ENCODE assay signal across 14 cellular contexts in the genomic region with DNA sequence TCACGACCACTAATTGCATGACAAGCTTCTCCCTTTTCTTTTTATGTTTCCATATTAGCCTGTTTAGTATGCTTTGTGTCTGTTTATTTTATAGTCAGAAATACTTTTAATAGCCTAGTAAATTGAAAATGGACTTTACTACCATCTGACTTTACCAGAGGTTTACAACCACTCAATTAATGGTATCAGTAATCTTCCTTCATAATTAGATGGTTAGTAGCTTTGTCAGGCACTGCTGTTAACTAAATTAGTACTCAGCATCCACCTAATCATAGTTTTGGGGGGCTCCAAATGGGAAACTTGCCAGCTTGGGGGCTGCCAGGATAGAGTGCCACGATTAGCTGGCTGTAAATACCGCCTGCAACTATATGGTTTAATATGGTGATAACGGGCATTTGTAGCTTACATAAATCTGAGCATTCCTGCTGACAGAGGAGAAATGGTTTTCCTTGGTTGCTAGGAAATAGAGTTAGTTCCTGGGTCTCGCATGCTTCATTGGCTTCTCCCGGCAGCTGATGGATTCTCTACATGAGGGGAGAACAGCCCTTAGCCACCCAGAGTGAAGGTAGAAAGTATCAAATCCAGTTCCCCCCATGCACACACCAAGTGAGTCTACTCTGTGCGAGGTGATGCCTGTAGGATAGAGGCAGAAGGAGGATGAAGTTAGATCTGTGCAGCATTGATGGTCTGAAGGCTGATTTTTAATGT.
DNase-seq lines count a peak whose midpoint lies in the region; ATAC-seq and TF ChIP-seq lines count a peak whose summit lies in the region.
"Had no signal": no experiment of that assay in that cellular context is flagged by ENCODE, and none has a peak within 500 bp of the region (broad histone marks: within the 10 kb centered on the region; RNA-seq: fewer than 3 reads in every experiment).

No MANE protein-coding gene starts in this region.

- H3K79me2 ChIP-seq in neural cell (replicated peaks; ENCODE audit: insufficient read depth, low read length) (no peaks in the 10 kb centered on the region), trophoblast cell (ENCODE audit: control insufficient read depth, insufficient read depth, low read length, poor library complexity) (no peaks in the 10 kb centered on the region)

- H3K9me3 ChIP-seq in endocrine pancreas (ENCODE audit: control insufficient read depth, low read length) (no peaks in the 10 kb centered on the region), neural cell (ENCODE audit: low read length) (no peaks in the 10 kb centered on the region), trophoblast cell (ENCODE audit: insufficient read depth, low read depth, low read length) (peaks cover 2% of the 10 kb centered on the region)
- H3K9me3 ChIP-seq: BLaER1 treated with 17β-estradiol and CSF1 and Interleukin-3, amounts not matched to agents 10 nM and 100 nM; HAP-1 had no signal

- H3K36me3 ChIP-seq in endocrine pancreas (ENCODE audit: control insufficient read depth, insufficient read depth, low read length) (no peaks in the 10 kb centered on the region), neural cell (ENCODE audit: insufficient read depth, low read length) (no peaks in the 10 kb centered on the region), trophoblast cell (ENCODE audit: control insufficient read depth in 1 of 2, insufficient read depth in 2 of 2, low read length in 2 of 2) (no peaks in the 10 kb centered on the region)
- H3K36me3 ChIP-seq: BLaER1 treated with 17β-estradiol and CSF1 and Interleukin-3, amounts not matched to agents 10 nM and 100 nM; HAP-1 had no signal

- H3K4me2 ChIP-seq in neural cell (ENCODE audit: low read length) (no peak overlapping the region), trophoblast cell (ENCODE audit: low read length) (no peak overlapping the region)
- H3K4me2 ChIP-seq: BLaER1 treated with 17β-estradiol and CSF1 and Interleukin-3, amounts not matched to agents 10 nM and 100 nM had no signal

- no peak overlapping the region for H2BK5ac ChIP-seq in trophoblast cell (ENCODE audit: low read depth, low read length, poor library complexity)

- H3F3A ChIP-seq in neural cell (ENCODE audit: insufficient read depth, low read length, poor library complexity, severe bottlenecking): no peaks in the 10 kb centered on the region

- no peak overlapping the region for H2AK5ac ChIP-seq in trophoblast cell (ENCODE audit: low read length)

- no peak overlapping the region for H2AFZ ChIP-seq in neural cell (ENCODE audit: low read depth, low read length)
- no peak overlapping the region for H2AFZ ChIP-seq in trophoblast cell (ENCODE audit: insufficient read depth, low read length, poor library complexity)
- H2AFZ ChIP-seq: GM23248 had no signal

- H3K27ac ChIP-seq in neural cell (ENCODE audit: low read length) (peak overlapping the region; percentile 11), trophoblast cell (ENCODE audit: low read depth, low read length) (no peak overlapping the region)
- H3K27ac ChIP-seq: BLaER1 treated with 17β-estradiol and CSF1 and Interleukin-3, amounts not matched to agents 10 nM and 100 nM; GM23248 had no signal

- H3K4me3 Mint-ChIP-seq in WTC11: no peak overlapping the region
- H3K4me3 Mint-ChIP-seq: B cell; CD8-positive, alpha-beta T cell had no signal

- H3K9ac ChIP-seq in endocrine pancreas (ENCODE audit: control insufficient read depth, insufficient read depth, low read length) (no peak overlapping the region), neural cell (ENCODE audit: low read length) (no peak overlapping the region), trophoblast cell (ENCODE audit: low read length) (no peak overlapping the region)
- H3K9ac ChIP-seq: BLaER1 treated with 17β-estradiol and CSF1 and Interleukin-3, amounts not matched to agents 10 nM and 100 nM; GM23248 had no signal

- H2BK120ac ChIP-seq in trophoblast cell (ENCODE audit: insufficient read depth, low read length, poor library complexity): no peak overlapping the region

- TF ChIP-seq RAD21 in neural cell (conservative IDR thresholded peaks at IDR 0.05): no peak

- no peaks in the 10 kb centered on the region for H3K9me3 Mint-ChIP-seq in WTC11
- H3K9me3 Mint-ChIP-seq: CD8-positive, alpha-beta T cell had no signal

- peak; percentile 32 for TF ChIP-seq EP300 in neural cell (conservative IDR thresholded peaks at IDR 0.05; ENCODE audit: poor library complexity, severe bottlenecking)

- no peaks in the 10 kb centered on the region for H4K20me1 ChIP-seq in neural cell (ENCODE audit: insufficient read depth)
- H4K20me1 ChIP-seq: BLaER1 treated with 17β-estradiol and CSF1 and Interleukin-3, amounts not matched to agents 10 nM and 100 nM had no signal

- no peaks in the 10 kb centered on the region for H3K36me3 Mint-ChIP-seq in WTC11
- H3K36me3 Mint-ChIP-seq: CD8-positive, alpha-beta T cell had no signal

- no peak overlapping the region for H2BK12ac ChIP-seq in trophoblast cell (ENCODE audit: low read length)

- H3K18ac ChIP-seq in trophoblast cell (ENCODE audit: low read length): no peak overlapping the region

- no peak overlapping the region for H3K27ac Mint-ChIP-seq in WTC11
- H3K27ac Mint-ChIP-seq: B cell; CD8-positive, alpha-beta T cell had no signal

- no CpG with 5 or more reads among the region's 7 CpGs for WGBS in trophoblast cell (ENCODE audit: extremely low coverage, insufficient coverage, insufficient read length)

- TF ChIP-seq CTCF in neural cell (IDR thresholded peaks at IDR 0.05; ENCODE audit: poor library complexity, severe bottlenecking) (no peak), WTC11 (IDR thresholded peaks at IDR 0.05) (no peak)

- no peak overlapping the region for H3K14ac ChIP-seq in trophoblast cell (ENCODE audit: low read length)

- no peak overlapping the region for H4K91ac ChIP-seq in trophoblast cell (ENCODE audit: low read depth, low read length)

- peak; percentile 5 for DNase-seq in NCI-H69 (lab: John Stamatoyannopoulos, UW)
- no peak for DNase-seq in WTC11 (ENCODE audit: low spot score)
- DNase-seq in trophoblast cell: no peak
- DNase-seq in EL: no peak
- DNase-seq: Calu3; CD8-positive, alpha-beta T cell; DMS79 treated with DMSO at 0.1 percent for 48 hours; GM23248 had no signal

- no peak overlapping the region for H4K8ac ChIP-seq in trophoblast cell (ENCODE audit: low read depth, low read length)

- H3K27me3 ChIP-seq in endocrine pancreas (ENCODE audit: control insufficient read depth, insufficient read depth, low read length) (no peaks in the 10 kb centered on the region), neural cell (ENCODE audit: insufficient read depth, low read depth, low read length) (no peaks in the 10 kb centered on the region), trophoblast cell (ENCODE audit: insufficient read depth, low read length) (no peaks in the 10 kb centered on the region)
- H3K27me3 ChIP-seq: BLaER1 treated with 17β-estradiol and CSF1 and Interleukin-3, amounts not matched to agents 10 nM and 100 nM had no signal

- no peak overlapping the region for H3K23ac ChIP-seq in trophoblast cell (ENCODE audit: low read length)

- H3K9me2 ChIP-seq in neural cell (ENCODE audit: insufficient read depth, low read length): no peaks in the 10 kb centered on the region

- no peak for ATAC-seq in WTC11
- ATAC-seq: CD8-positive, alpha-beta T cell; GM12878 had no signal

- H3K4ac ChIP-seq in trophoblast cell (ENCODE audit: low read depth, low read length): no peak overlapping the region

- peak overlapping the region; percentile 48 for H3K4me3 ChIP-seq in endocrine pancreas (ENCODE audit: control insufficient read depth, insufficient read depth, low read length)
- H3K4me3 ChIP-seq in neural cell (ENCODE audit: low read length): no peak overlapping the region
- H3K4me3 ChIP-seq in trophoblast cell (ENCODE audit: low read depth, low read length): no peak overlapping the region
- H3K4me3 ChIP-seq: BLaER1 treated with 17β-estradiol and CSF1 and Interleukin-3, amounts not matched to agents 10 nM and 100 nM; GM12878; GM23248; HAP-1 had no signal

- H3K4me1 Mint-ChIP-seq in WTC11: peaks cover 8% of the 10 kb centered on the region

- H3K79me1 ChIP-seq in trophoblast cell (ENCODE audit: low read length): no peaks in the 10 kb centered on the region

- CTCF ChIA-PET in WTC11 (lab: Charles Lee): no interaction called here

- no peak overlapping the region for H4K12ac ChIP-seq in trophoblast cell (ENCODE audit: low read depth, low read length)

- no peaks in the 10 kb centered on the region for H3K27me3 Mint-ChIP-seq in WTC11 (ENCODE audit: low read depth)

- H3K4me1 ChIP-seq in endocrine pancreas (ENCODE audit: control insufficient read depth, insufficient read depth, low read length) (peaks cover 9% of the 10 kb centered on the region), trophoblast cell (ENCODE audit: control insufficient read depth in 1 of 2, insufficient read depth in 2 of 2, low read length in 2 of 2) (no peaks in the 10 kb centered on the region)
- H3K4me1 ChIP-seq: HAP-1 had no signal

- POLR2A ChIA-PET in WTC11 (lab: Charles Lee): no interaction called here

TF ChIP-seq in WTC11, 78 proteins besides CTCF, POLR2A, EP300 and RAD21 (continues in another document):
- TF ChIP-seq ZNF263 (CRISPR knock-in tag; IDR thresholded peaks at IDR 0.05; ENCODE audit: low read depth) (no peak), JUN (CRISPR knock-in tag; IDR thresholded peaks at IDR 0.05) (no peak), JAZF1 (CRISPR knock-in tag; IDR thresholded peaks at IDR 0.05) (no peak), PRRX2 (CRISPR knock-in tag; IDR thresholded peaks at IDR 0.05) (no peak)
- TF ChIP-seq, protein P1, sequence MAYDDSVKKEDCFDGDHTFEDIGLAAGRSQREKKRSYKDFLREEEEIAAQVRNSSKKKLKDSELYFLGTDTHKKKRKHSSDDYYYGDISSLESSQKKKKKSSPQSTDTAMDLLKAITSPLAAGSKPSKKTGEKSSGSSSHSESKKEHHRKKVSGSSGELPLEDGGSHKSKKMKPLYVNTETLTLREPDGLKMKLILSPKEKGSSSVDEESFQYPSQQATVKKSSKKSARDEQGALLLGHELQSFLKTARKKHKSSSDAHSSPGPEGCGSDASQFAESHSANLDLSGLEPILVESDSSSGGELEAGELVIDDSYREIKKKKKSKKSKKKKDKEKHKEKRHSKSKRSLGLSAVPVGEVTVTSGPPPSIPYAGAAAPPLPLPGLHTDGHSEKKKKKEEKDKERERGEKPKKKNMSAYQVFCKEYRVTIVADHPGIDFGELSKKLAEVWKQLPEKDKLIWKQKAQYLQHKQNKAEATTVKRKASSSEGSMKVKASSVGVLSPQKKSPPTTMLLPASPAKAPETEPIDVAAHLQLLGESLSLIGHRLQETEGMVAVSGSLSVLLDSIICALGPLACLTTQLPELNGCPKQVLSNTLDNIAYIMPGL (CRISPR knock-in tag; IDR thresholded peaks at IDR 0.05): no peak
